In the genomic region with DNA sequence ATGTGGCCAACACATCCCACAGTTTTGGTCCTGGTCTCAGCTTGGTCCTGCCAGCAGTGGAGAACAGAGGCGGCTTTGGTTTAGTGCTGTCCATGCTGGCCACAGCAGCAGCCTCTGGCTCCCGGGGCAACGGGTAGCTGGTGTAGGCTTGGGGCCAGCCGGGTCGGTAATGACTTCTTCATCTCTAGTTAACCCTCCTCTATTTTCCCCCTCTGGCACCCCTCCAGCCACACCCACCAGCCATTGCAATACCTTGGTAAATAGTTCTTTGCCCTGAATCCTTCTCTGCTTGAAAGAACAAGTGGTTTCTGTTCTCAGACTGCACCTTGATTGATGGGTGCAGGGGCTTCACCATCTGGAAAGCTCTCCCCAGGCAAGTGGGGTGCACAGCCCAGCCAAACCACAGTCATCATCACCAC, we compare ENCODE assay signal across 20 cellular contexts. TPM values are rescaled to one million over a fixed set of nuclear protein-coding genes. Genes with fewer than 3 reads are reported as not detected.
DNase-seq lines count a peak whose midpoint lies in the region; ATAC-seq lines count a peak whose summit lies in the region.
"Had no signal": no experiment of that assay in that cellular context is flagged by ENCODE, and none has a peak within 500 bp of the region (broad histone marks: within the 10 kb centered on the region; RNA-seq: fewer than 3 reads in every experiment).

No MANE protein-coding gene starts in this region.

- no peak overlapping the region for H3K4me3 Mint-ChIP-seq in activated CD4-positive, alpha-beta T cell treated with anti-CD3 and anti-CD28 coated beads for 36 hours
- H3K4me3 Mint-ChIP-seq in activated naive CD8-positive, alpha-beta T cell treated with anti-CD3 and anti-CD28 coated beads for 36 hours: no peak overlapping the region
- H3K4me3 Mint-ChIP-seq: activated T-helper 1 cell treated with anti-CD3 and anti-CD28 coated beads, Interleukin-12 subunit alpha, Interleukin-12 subunit beta, Interleukin-2, Interleukin-4 antibody, amounts not matched to agents 30 ng/mL and 10 ng/mL and 1 ng/mL, durations not matched to agents 14 hours and 24 hours and 36 hours; neural progenitor cell; WTC11 had no signal

- peak; percentile 53 for ATAC-seq in GM18511 (IDR thresholded peaks at IDR 0.05; ENCODE audit: unreplicated experiment)
- peak; percentile 31 for ATAC-seq in sciatic nerve
- ATAC-seq in GM21529 (IDR thresholded peaks at IDR 0.05; ENCODE audit: unreplicated experiment): no peak
- ATAC-seq in activated CD4-positive, alpha-beta T cell treated with anti-CD3 and anti-CD28 coated beads for 36 hours: no peak
- ATAC-seq: stimulated activated naive CD8-positive, alpha-beta T cell treated with anti-CD3 and anti-CD28 coated beads, Interleukin-15, Interleukin-2, amounts not matched to agents 100 U/mL and 50 U/mL, for 24 hours had no signal

- no peaks in the 10 kb centered on the region for H3K27me3 ChIP-seq in esophagus (ENCODE audit: control insufficient read depth in 1 of 2, insufficient read depth in 2 of 2, low read length in 2 of 2)
- H3K27me3 ChIP-seq: brain microvascular endothelial cell, neural progenitor cell, upper lobe of left lung had no signal

- DNase-seq in NAMALWA (ENCODE audit: low spot score): peak; percentile 24
- no peak for DNase-seq in sciatic nerve (ENCODE audit: low spot score)
- DNase-seq in T-helper 1 cell: no peak
- no peak for DNase-seq in activated CD4-positive, alpha-beta T cell treated with anti-CD3 and anti-CD28 coated beads for 36 hours
- no peak for DNase-seq in activated naive CD8-positive, alpha-beta T cell treated with anti-CD3 and anti-CD28 coated beads for 36 hours
- DNase-seq: brain microvascular endothelial cell; DND-41; foreskin melanocyte; KG1; NCI-H1436; retina; SIG-M5; stimulated activated naive CD8-positive, alpha-beta T cell treated with anti-CD3 and anti-CD28 coated beads, Interleukin-15, Interleukin-2, amounts not matched to agents 100 U/mL and 50 U/mL, for 24 hours had no signal

- H3K27ac Mint-ChIP-seq in activated CD4-positive, alpha-beta T cell treated with anti-CD3 and anti-CD28 coated beads for 36 hours: no peak overlapping the region
- H3K27ac Mint-ChIP-seq in activated naive CD8-positive, alpha-beta T cell treated with anti-CD3 and anti-CD28 coated beads for 36 hours: no peak overlapping the region
- H3K27ac Mint-ChIP-seq: activated T-helper 1 cell treated with anti-CD3 and anti-CD28 coated beads, Interleukin-12 subunit alpha, Interleukin-12 subunit beta, Interleukin-2, Interleukin-4 antibody, amounts not matched to agents 30 ng/mL and 10 ng/mL and 1 ng/mL, durations not matched to agents 14 hours and 24 hours and 36 hours; neural progenitor cell; WTC11 had no signal

- H3K36me3 Mint-ChIP-seq in activated CD4-positive, alpha-beta T cell treated with anti-CD3 and anti-CD28 coated beads for 36 hours (ENCODE audit: low read depth): no peaks in the 10 kb centered on the region
- H3K36me3 Mint-ChIP-seq in activated naive CD8-positive, alpha-beta T cell treated with anti-CD3 and anti-CD28 coated beads for 36 hours: no peaks in the 10 kb centered on the region
- H3K36me3 Mint-ChIP-seq: neural progenitor cell, WTC11 had no signal

- peak overlapping the region; percentile 37 to 67 for H3K27ac ChIP-seq in esophagus (ENCODE audit: low read depth in 2 of 2, low read length in 1 of 2)
- H3K27ac ChIP-seq: brain microvascular endothelial cell, neural progenitor cell, upper lobe of left lung had no signal

- intact Hi-C loops in sciatic nerve (cut with DNase I): no loop called here
- intact Hi-C loops in activated CD4-positive, alpha-beta T cell treated with anti-CD3 and anti-CD28 coated beads for 36 hours (cut with DNase I, micrococcal nuclease): loop anchor here (1.0 to 10.0 kb wide), 8 partner anchors 68 to 876 kb away; a partner anchor contains a TSS

- peaks cover 0 to 21% of the 10 kb centered on the region in 2 donors for H3K4me1 ChIP-seq in esophagus (ENCODE audit: control insufficient read depth in 2 of 2, insufficient read depth in 2 of 2, low read length in 1 of 2)
- H3K4me1 ChIP-seq: neural progenitor cell had no signal

- peaks cover 4% of the 10 kb centered on the region for H3K27me3 Mint-ChIP-seq in activated CD4-positive, alpha-beta T cell treated with anti-CD3 and anti-CD28 coated beads for 36 hours
- H3K27me3 Mint-ChIP-seq in activated naive CD8-positive, alpha-beta T cell treated with anti-CD3 and anti-CD28 coated beads for 36 hours: peaks cover 7% of the 10 kb centered on the region

- 70 to 83% methylated on average over 5 of the region's 5 CpGs for WGBS in esophagus, 2 donors

- no peak overlapping the region for H3K4me3 ChIP-seq in esophagus (ENCODE audit: low read depth in 1 of 2, low read length in 2 of 2)
- H3K4me3 ChIP-seq: neural progenitor cell, upper lobe of left lung had no signal

- CTCF ChIA-PET in activated CD4-positive, alpha-beta T cell treated with anti-CD3 and anti-CD28 coated beads for 36 hours (lab: Charles Lee): interaction anchor here (0.8 to 2.1 kb wide), 5 partner anchors 8 to 501 kb away, joined by 3 to 8 read pairs (median 5); no protein-coding TSS in a partner anchor

- H3K4me1 Mint-ChIP-seq in activated CD4-positive, alpha-beta T cell treated with anti-CD3 and anti-CD28 coated beads for 36 hours: peaks cover 10% of the 10 kb centered on the region
- peaks cover 27% of the 10 kb centered on the region for H3K4me1 Mint-ChIP-seq in activated naive CD8-positive, alpha-beta T cell treated with anti-CD3 and anti-CD28 coated beads for 36 hours

- no peaks in the 10 kb centered on the region for H3K36me3 ChIP-seq in esophagus (ENCODE audit: control insufficient read depth in 2 of 2, insufficient read depth in 2 of 2, low read length in 1 of 2)
- H3K36me3 ChIP-seq: brain microvascular endothelial cell, neural progenitor cell, upper lobe of left lung had no signal

- H3K9me3 Mint-ChIP-seq in activated CD4-positive, alpha-beta T cell treated with anti-CD3 and anti-CD28 coated beads for 36 hours (ENCODE audit: low read depth): no peaks in the 10 kb centered on the region
- H3K9me3 Mint-ChIP-seq in activated naive CD8-positive, alpha-beta T cell treated with anti-CD3 and anti-CD28 coated beads for 36 hours: no peaks in the 10 kb centered on the region
- H3K9me3 Mint-ChIP-seq: activated T-helper 1 cell treated with anti-CD3 and anti-CD28 coated beads, Interleukin-12 subunit alpha, Interleukin-12 subunit beta, Interleukin-2, Interleukin-4 antibody, amounts not matched to agents 30 ng/mL and 10 ng/mL and 1 ng/mL, durations not matched to agents 14 hours and 24 hours and 36 hours; neural progenitor cell had no signal

- H3K9me3 ChIP-seq in esophagus (ENCODE audit: control insufficient read depth in 2 of 2, insufficient read depth in 1 of 2, low read depth in 1 of 2, low read length in 1 of 2): no peaks in the 10 kb centered on the region
- H3K9me3 ChIP-seq: upper lobe of left lung had no signal

- POLR2A ChIA-PET in activated CD4-positive, alpha-beta T cell treated with anti-CD3 and anti-CD28 coated beads for 36 hours (lab: Charles Lee): no interaction called here

RNA-seq across cellular contexts. Expression of a gene that starts 31.7 kb away (rescaled TPM):
- under 1 TPM; 0.65 to 0.74 TPM for polyA plus RNA-seq in esophagus
- total RNA-seq in sciatic nerve: 4.1 TPM
- 1 to 10 TPM in 1 of 2 experiments, under 1 TPM in 1; 0.47 to 1.1 TPM for total RNA-seq in activated CD4-positive, alpha-beta T cell treated with anti-CD3 and anti-CD28 coated beads for 36 hours
- under 1 TPM; 0.92 to 0.99 TPM for total RNA-seq in activated naive CD8-positive, alpha-beta T cell treated with anti-CD3 and anti-CD28 coated beads for 36 hours

Comparison
In these comparisons a context has a peak if more than half of its experiments do, and no peak if none do; other contexts are left out.
1. ATAC-seq: peak in GM18511 (single experiment) and sciatic nerve (single experiment); none in GM21529 (single experiment) and activated CD4-positive, alpha-beta T cell treated with anti-CD3 and anti-CD28 coated beads for 36 hours (single experiment).